In the genomic region with DNA sequence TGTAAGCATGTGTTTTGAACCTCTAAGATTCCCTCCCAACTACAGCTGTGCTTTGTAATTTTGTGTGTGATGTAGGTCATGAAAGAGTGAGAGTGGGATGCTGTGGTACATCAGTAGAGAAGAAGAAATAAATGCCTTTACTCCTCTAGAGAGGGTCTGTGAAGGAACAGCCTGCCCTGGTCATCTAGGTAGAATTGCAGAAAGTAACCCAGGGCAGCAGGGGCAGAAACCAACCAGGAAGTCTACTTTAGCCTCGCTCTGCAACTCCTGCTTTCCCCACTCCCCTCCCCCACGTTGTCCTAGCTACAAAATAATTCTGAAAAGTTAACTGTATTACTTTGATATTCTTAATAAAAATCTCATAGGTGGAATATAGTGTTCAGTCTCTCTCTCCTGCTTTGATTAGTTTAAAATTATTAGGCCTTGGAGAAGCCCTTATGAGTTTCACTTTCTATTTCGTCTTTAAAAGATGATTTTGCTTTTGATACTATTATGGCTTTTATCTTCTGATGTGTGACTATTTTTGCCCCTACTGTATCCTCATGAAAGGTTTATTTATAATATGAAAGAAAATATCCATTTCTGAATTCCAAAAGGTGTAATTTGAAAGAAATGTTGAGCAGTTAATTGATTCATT, we compare ENCODE assay signal across 8 cellular contexts. TPM values are rescaled to one million over a fixed set of nuclear protein-coding genes. Genes with fewer than 3 reads are reported as not detected.
DNase-seq lines count a peak whose midpoint lies in the region; ATAC-seq and TF ChIP-seq lines count a peak whose summit lies in the region.

No MANE protein-coding gene starts in this region.

- 18 to 33% methylated on average over 3 of the region's 3 CpGs for WGBS in lower leg skin, 2 donors

- DNase-seq in ascending aorta (ENCODE audit: low spot score in 2 of 2): no peak
- DNase-seq in stimulated activated naive CD4-positive, alpha-beta T cell treated with Interleukin-2 at 50 U/mL for 16 hours (lab: John Stamatoyannopoulos, UW): no peak
- DNase-seq in globus pallidus (ENCODE audit: low spot score): no peak
- no peak for DNase-seq in lower leg skin (ENCODE audit: low spot score in 2 of 2)
- DNase-seq in NK-92 (lab: John Stamatoyannopoulos, UW; ENCODE audit: unreplicated experiment): no peak

- no peaks in the 10 kb centered on the region for H3K9me3 ChIP-seq in ascending aorta
- H3K9me3 ChIP-seq in mononuclear cell (ENCODE audit: low read depth, low read length): no peaks in the 10 kb centered on the region

- H3K4me1 ChIP-seq in ascending aorta (peaks cover 0 to 10% of the 10 kb centered on the region in 2 donors), mononuclear cell (ENCODE audit: insufficient read depth, low read length) (peaks cover 28% of the 10 kb centered on the region)

- H3K27ac ChIP-seq in ascending aorta: peak overlapping the region in 1 of 2 donors; percentile 50

- H3K27me3 ChIP-seq in ascending aorta (no peaks in the 10 kb centered on the region), mononuclear cell (ENCODE audit: insufficient read depth, low read length) (no peaks in the 10 kb centered on the region)

- peak; percentile 63 for ATAC-seq in GM18511 (IDR thresholded peaks at IDR 0.05; ENCODE audit: unreplicated experiment)
- peak; percentile 40 for ATAC-seq in HG03135 (IDR thresholded peaks at IDR 0.05; ENCODE audit: unreplicated experiment)

- peak overlapping the region; percentile 14 to 52 for H3K4me3 ChIP-seq in ascending aorta
- peak overlapping the region; percentile 8 for H3K4me3 ChIP-seq in mononuclear cell (ENCODE audit: low read length)
- H3K4me3 ChIP-seq in lower leg skin (ENCODE audit: low read depth, poor library complexity, severe bottlenecking): no peak overlapping the region

- TF ChIP-seq CTCF in ascending aorta (IDR thresholded peaks at IDR 0.05): no peak
- TF ChIP-seq CTCF in lower leg skin (IDR thresholded peaks at IDR 0.05): no peak

- intact Hi-C loops in ascending aorta (cut with DNase I): loop anchor here (10.0 kb wide), 1 partner anchor 155 kb away; the partner anchor contains the start of gene RASSF3
- intact Hi-C loops in lower leg skin (cut with DNase I; ENCODE audit: low total_unique reads): no loop called here

- peaks cover 20 to 26% of the 10 kb centered on the region in 2 donors for H3K36me3 ChIP-seq in ascending aorta

- no peak for TF ChIP-seq POLR2A in lower leg skin (IDR thresholded peaks at IDR 0.05)

RNA-seq across cellular contexts. Expression of gene TBK1, which starts 7.6 kb away (rescaled TPM):
- total RNA-seq in ascending aorta (3.9 TPM), mononuclear cell (48.5 TPM), lower leg skin (10 to 100 TPM; 16.3 to 30.1 (median 17.3) TPM)

RNA-seq across cellular contexts. Expression of gene XPOT, which starts 55.3 kb away (rescaled TPM):
- 24.5 TPM for total RNA-seq in ascending aorta
- 44.6 TPM for total RNA-seq in mononuclear cell
- 10 to 100 TPM; 25.3 to 32.5 (median 29.6) TPM for total RNA-seq in lower leg skin
